Comparison of ENCODE assay signal across 18 cellular contexts in the genomic region with DNA sequence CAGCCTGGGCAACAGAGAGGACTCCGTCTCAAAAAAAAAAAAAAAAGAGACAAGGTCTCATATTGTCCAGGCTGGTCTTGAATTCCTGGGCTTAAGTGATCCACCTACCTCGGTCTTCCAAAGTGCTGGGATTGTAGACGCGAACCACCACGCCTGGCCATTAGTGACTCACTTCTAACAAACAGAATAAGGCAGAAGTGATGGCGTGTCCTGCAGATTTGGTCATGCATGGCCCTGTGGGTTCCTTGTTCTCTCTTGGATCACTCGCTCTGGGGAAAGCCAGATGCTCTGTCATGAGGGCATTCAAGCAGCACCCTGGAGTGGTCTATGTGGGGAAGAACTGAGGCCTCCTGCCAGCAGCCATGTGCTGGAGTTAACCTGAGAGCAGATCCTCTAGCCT. TPM values are rescaled to one million over a fixed set of nuclear protein-coding genes. Genes with fewer than 3 reads are reported as not detected.
DNase-seq lines count a peak whose midpoint lies in the region; ATAC-seq and TF ChIP-seq lines count a peak whose summit lies in the region.
"Had no signal": no experiment of that assay in that cellular context is flagged by ENCODE, and none has a peak within 500 bp of the region (broad histone marks: within the 10 kb centered on the region; RNA-seq: fewer than 3 reads in every experiment).

No MANE protein-coding gene starts in this region.

- H3K27ac ChIP-seq in SJSA1, result peak overlapping the region; percentile 75
- no peak overlapping the region for H3K27ac ChIP-seq in left lung
- H3K27ac ChIP-seq: 22Rv1, SK-N-MC had no signal

- H3K27me3 ChIP-seq in SJSA1 (replicated peaks), result no peaks in the 10 kb centered on the region
- H3K27me3 ChIP-seq in left lung, result no peaks in the 10 kb centered on the region
- H3K27me3 ChIP-seq: BE2C had no signal

- H3K36me3 ChIP-seq in SJSA1 (no peaks in the 10 kb centered on the region), left lung (no peaks in the 10 kb centered on the region)
- H3K36me3 ChIP-seq: BE2C had no signal

- TF ChIP-seq CTCF in left lung (IDR thresholded peaks at IDR 0.05), result no peak

- H3K9me3 ChIP-seq in SJSA1 (replicated peaks) (no peaks in the 10 kb centered on the region), left lung (peaks cover 0 to 6% of the 10 kb centered on the region in 2 donors)
- H3K9me3 ChIP-seq: BE2C had no signal

- ATAC-seq in esophagus mucosa (peak; percentile 98), left lung (no peak), GM18873 (IDR thresholded peaks at IDR 0.05; ENCODE audit: low FRiP score, unreplicated experiment) (no peak)
- ATAC-seq: CD8-positive, alpha-beta T cell; Right ventricle myocardium inferior had no signal

- intact Hi-C loops in left lung (cut with DNase I), result no loop called here

- peaks cover 55% of the 10 kb centered on the region for H3K4me1 ChIP-seq in SJSA1 (replicated peaks)
- H3K4me1 ChIP-seq in left lung, result no peaks in the 10 kb centered on the region
- H3K4me1 ChIP-seq: BE2C had no signal

- H3K4me3 ChIP-seq in SJSA1, result no peak overlapping the region
- H3K4me3 ChIP-seq in left lung, result no peak overlapping the region
- H3K4me3 ChIP-seq: SK-N-MC had no signal

- DNase-seq in DMS53 (lab: John Stamatoyannopoulos, UW), result peak; percentile 35
- DNase-seq in DMS53 treated with DMSO at 0.1 percent for 48 hours (lab: John Stamatoyannopoulos, UW; ENCODE audit: unreplicated experiment), result no peak
- peak; percentile 72 to 77 for DNase-seq in SJSA1 (ENCODE audit: low read depth in 1 of 2, low spot score in 2 of 2)
- no peak for DNase-seq in NCI-H1105 (lab: John Stamatoyannopoulos, UW)
- DNase-seq in left lung, result no peak
- DNase-seq in DMS153 treated with DMSO at 0.1 percent for 48 hours (lab: John Stamatoyannopoulos, UW; ENCODE audit: unreplicated experiment), result no peak
- DNase-seq: BE2C; CD8-positive, alpha-beta T cell; GF-D8; NCI-H1436 treated with DMSO at 0.1 percent for 48 hours; NCI-H2029 treated with DMSO at 0.1 percent for 48 hours; NCI-H2171 treated with DMSO at 0.1 percent for 48 hours; NCI-H446 treated with DMSO at 0.1 percent for 48 hours had no signal

RNA-seq across cellular contexts. Expression of a gene that starts 27.4 kb away (rescaled TPM):
- total RNA-seq in SJSA1 (2014; rRNA removed; shearing (Covaris generic)), result 47.2 and 70.1 TPM in 2 replicates
- total RNA-seq in esophagus mucosa (118 TPM), left lung (100 to 1,000 TPM in 1 of 2 donors, 10 to 100 TPM in 1; 82.9 to 128 TPM)
- total RNA-seq: CD8-positive, alpha-beta T cell had no signal

Comparison
In these comparisons a context has a peak if more than half of its experiments do, and no peak if none do; other contexts are left out.
1. DNase-seq: peak in DMS53 (single experiment) and SJSA1 (2 of 2); none in DMS53 treated with DMSO at 0.1 percent for 48 hours (single experiment), NCI-H1105 (single experiment), left lung (0 of 2) and DMS153 treated with DMSO at 0.1 percent for 48 hours (single experiment).